Comparison of ENCODE assay signal across 1 cellular context in the genomic region with DNA sequence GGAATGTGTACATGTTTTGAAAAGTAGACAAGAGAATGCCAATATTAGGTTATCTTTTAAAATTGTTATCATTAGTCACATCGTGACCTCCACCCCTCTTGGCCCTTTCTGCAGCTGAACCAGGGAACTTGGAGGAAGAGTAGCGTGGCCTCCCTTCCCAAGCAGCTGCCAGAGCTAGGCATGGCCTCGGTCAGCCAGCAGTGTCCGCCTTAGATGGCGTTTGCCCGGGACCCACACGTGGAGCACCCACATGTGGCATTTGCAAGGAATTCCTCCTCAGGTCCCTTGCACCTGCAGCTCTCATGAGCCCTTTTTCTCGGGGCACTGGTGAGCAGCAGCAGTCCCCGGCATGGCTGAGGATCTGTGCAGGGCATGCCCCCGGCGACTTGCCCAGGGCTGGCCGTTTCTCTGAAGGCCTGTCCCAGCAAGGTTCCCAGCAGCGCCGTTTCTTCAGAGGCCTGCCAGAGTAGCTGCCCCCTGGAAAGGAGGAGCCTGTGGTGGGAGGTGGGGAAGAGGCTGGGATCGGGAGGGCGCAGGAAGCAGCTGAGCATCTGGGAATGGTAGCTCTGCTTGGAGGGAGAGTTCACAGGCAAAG.
TF ChIP-seq lines count a peak whose summit lies in the region.

No MANE protein-coding gene starts in this region.

TF ChIP-seq in WTC11, 78 proteins besides CTCF, POLR2A, EP300 and RAD21 (continued from another document):
- TF ChIP-seq, protein P1, sequence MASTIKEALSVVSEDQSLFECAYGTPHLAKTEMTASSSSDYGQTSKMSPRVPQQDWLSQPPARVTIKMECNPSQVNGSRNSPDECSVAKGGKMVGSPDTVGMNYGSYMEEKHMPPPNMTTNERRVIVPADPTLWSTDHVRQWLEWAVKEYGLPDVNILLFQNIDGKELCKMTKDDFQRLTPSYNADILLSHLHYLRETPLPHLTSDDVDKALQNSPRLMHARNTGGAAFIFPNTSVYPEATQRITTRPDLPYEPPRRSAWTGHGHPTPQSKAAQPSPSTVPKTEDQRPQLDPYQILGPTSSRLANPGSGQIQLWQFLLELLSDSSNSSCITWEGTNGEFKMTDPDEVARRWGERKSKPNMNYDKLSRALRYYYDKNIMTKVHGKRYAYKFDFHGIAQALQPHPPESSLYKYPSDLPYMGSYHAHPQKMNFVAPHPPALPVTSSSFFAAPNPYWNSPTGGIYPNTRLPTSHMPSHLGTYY (CRISPR knock-in tag; IDR thresholded peaks at IDR 0.05): no peak
- TF ChIP-seq CREB1 (CRISPR knock-in tag; IDR thresholded peaks at IDR 0.05) (no peak), GABPB1 (CRISPR knock-in tag; IDR thresholded peaks at IDR 0.05) (no peak), TEAD1 (CRISPR knock-in tag; IDR thresholded peaks at IDR 0.05) (no peak), FOXJ3 (CRISPR knock-in tag; IDR thresholded peaks at IDR 0.05; ENCODE audit: borderline replicate concordance) (no peak), KAT7 (CRISPR knock-in tag; IDR thresholded peaks at IDR 0.05; ENCODE audit: borderline replicate concordance) (no peak), MXD4 (CRISPR knock-in tag; IDR thresholded peaks at IDR 0.05; ENCODE audit: borderline replicate concordance) (no peak)
